Comparison of ENCODE assay signal across 28 cellular contexts in genomic region chr10:133089461-133089800, GRCh38. TPM values are rescaled to one million over a fixed set of nuclear protein-coding genes. Genes with fewer than 3 reads are reported as not detected.
A peak's percentile ranks its signal among the peaks of the same experiment; 100 is the strongest.
DNase-seq lines count a peak whose midpoint lies in the region; ATAC-seq and TF ChIP-seq lines count a peak whose summit lies in the region.
"Had no signal": no experiment of that assay in that cellular context is flagged by ENCODE, and none has a peak within 500 bp of the region (broad histone marks: within the 10 kb centered on the region; RNA-seq: fewer than 3 reads in every experiment).

No MANE protein-coding gene starts in this region.

- no peak overlapping the region for H3K27ac ChIP-seq in neural progenitor cell
- H3K27ac ChIP-seq: ascending aorta, BLaER1, foreskin keratinocyte, pancreas, PC-9, suprapubic skin, uterus had no signal

- no peaks in the 10 kb centered on the region for H3K36me3 ChIP-seq in neural progenitor cell
- H3K36me3 ChIP-seq: ascending aorta, BLaER1, pancreas, suprapubic skin, uterus had no signal

- H3K4me3 Mint-ChIP-seq in glutamatergic neuron (ENCODE audit: unreplicated experiment): peak overlapping the region; percentile 67
- H3K4me3 Mint-ChIP-seq in neural progenitor cell: peak overlapping the region; percentile 70
- H3K4me3 Mint-ChIP-seq: activated naive CD4-positive, alpha-beta T cell treated with anti-CD3 and anti-CD28 coated beads, Interleukin-2, amount 10 ng/mL, durations not matched to agents 7 days and 5 days had no signal

- H3K4me2 ChIP-seq in neural progenitor cell: no peak overlapping the region
- H3K4me2 ChIP-seq: BLaER1, PC-9 had no signal

- TF ChIP-seq CTCF in glutamatergic neuron (IDR thresholded peaks at IDR 0.05; ENCODE audit: partially characterized antibody, unreplicated experiment) (no peak), neural progenitor cell (IDR thresholded peaks at IDR 0.05) (no peak)

- H4K20me1 ChIP-seq in neural progenitor cell (ENCODE audit: low read depth): peaks cover 20% of the 10 kb centered on the region

- DNase-seq in C1 segment of cervical spinal cord (lab: John Stamatoyannopoulos, UW): peak in 13 of 14 donors; percentile 20 to 88 (median 69)
- DNase-seq in amygdala (lab: John Stamatoyannopoulos, UW): peak in 55 of 56 donors; percentile 20 to 94 (median 80)
- DNase-seq in glutamatergic neuron: peak; percentile 28
- no peak for DNase-seq in neural progenitor cell (ENCODE audit: low spot score)
- DNase-seq in CD1c-positive myeloid dendritic cell (ENCODE audit: extremely low spot score): no peak
- DNase-seq in activated CD4-positive, alpha-beta T cell treated with anti-CD3 and anti-CD28 coated beads for 1 hour: no peak
- DNase-seq in stimulated activated naive CD4-positive, alpha-beta T cell (lab: John Stamatoyannopoulos, UW): no peak
- DNase-seq: activated CD4-positive, alpha-beta T cell treated with anti-CD3 and anti-CD28 coated beads for 4 hours; activated naive CD4-positive, alpha-beta T cell treated with anti-CD3 and anti-CD28 coated beads, Interleukin-2, amount 10 ng/mL, durations not matched to agents 7 days and 5 days; activated T-cell treated with anti-CD3 and anti-CD28 coated beads, Interleukin-2, amount 50 U/mL, for 48 hours; Calu3; effector CD8-positive, alpha-beta T cell; EL; foreskin keratinocyte; HCEC 1CT; Karpas-422; kidney glomerular epithelial cell; NCI-H1694 treated with DMSO at 0.1 percent for 48 hours; NCI-H2227 treated with DMSO at 0.1 percent for 48 hours; PC-9; SIG-M5; T-helper 1 cell; uterus had no signal

- no peak overlapping the region for H3K9ac ChIP-seq in neural progenitor cell
- H3K9ac ChIP-seq: BLaER1 had no signal

- H3K36me3 Mint-ChIP-seq in glutamatergic neuron (ENCODE audit: unreplicated experiment): peaks cover 8% of the 10 kb centered on the region
- no peaks in the 10 kb centered on the region for H3K36me3 Mint-ChIP-seq in neural progenitor cell
- H3K36me3 Mint-ChIP-seq: activated naive CD4-positive, alpha-beta T cell treated with anti-CD3 and anti-CD28 coated beads, Interleukin-2, amount 10 ng/mL, durations not matched to agents 7 days and 5 days had no signal

- H3K9me3 Mint-ChIP-seq in glutamatergic neuron (ENCODE audit: unreplicated experiment) (peaks cover 7% of the 10 kb centered on the region), neural progenitor cell (peaks cover 3% of the 10 kb centered on the region)
- H3K9me3 Mint-ChIP-seq: activated naive CD4-positive, alpha-beta T cell treated with anti-CD3 and anti-CD28 coated beads, Interleukin-2, amount 10 ng/mL, durations not matched to agents 7 days and 5 days had no signal

- no peaks in the 10 kb centered on the region for H3K9me3 ChIP-seq in neural progenitor cell (ENCODE audit: low read depth)
- H3K9me3 ChIP-seq: ascending aorta, BLaER1, pancreas, suprapubic skin, uterus had no signal

- peaks cover 5% of the 10 kb centered on the region for H3K27me3 Mint-ChIP-seq in glutamatergic neuron (ENCODE audit: unreplicated experiment)
- H3K27me3 Mint-ChIP-seq in neural progenitor cell (ENCODE audit: insufficient read depth, low read depth): peaks cover 45% of the 10 kb centered on the region

- no peak for ATAC-seq in GM19463 (IDR thresholded peaks at IDR 0.05; ENCODE audit: unreplicated experiment)
- ATAC-seq: foreskin keratinocyte, pancreas had no signal

- H3K79me2 ChIP-seq in neural progenitor cell (ENCODE audit: low read depth): no peaks in the 10 kb centered on the region

- peaks cover 13% of the 10 kb centered on the region for H3K4me1 Mint-ChIP-seq in glutamatergic neuron (ENCODE audit: low read depth, unreplicated experiment)
- H3K4me1 Mint-ChIP-seq in neural progenitor cell: peaks cover 16% of the 10 kb centered on the region
- H3K4me1 Mint-ChIP-seq: activated naive CD4-positive, alpha-beta T cell treated with anti-CD3 and anti-CD28 coated beads, Interleukin-2, amount 10 ng/mL, durations not matched to agents 7 days and 5 days had no signal

- H3K27me3 ChIP-seq in neural progenitor cell: peaks cover 100% of the 10 kb centered on the region
- H3K27me3 ChIP-seq: ascending aorta, uterus had no signal

- no peak overlapping the region for H2AFZ ChIP-seq in neural progenitor cell (replicated peaks)
- H2AFZ ChIP-seq: PC-9 had no signal

- no peak overlapping the region for H3K4me3 ChIP-seq in neural progenitor cell
- H3K4me3 ChIP-seq: ascending aorta, BLaER1, pancreas, PC-9, suprapubic skin, uterus had no signal

- H3F3A ChIP-seq in neural progenitor cell (ENCODE audit: low read depth): no peaks in the 10 kb centered on the region

- peaks cover 7% of the 10 kb centered on the region for H3K4me1 ChIP-seq in neural progenitor cell
- H3K4me1 ChIP-seq: ascending aorta, foreskin keratinocyte, pancreas had no signal

- H3K27ac Mint-ChIP-seq in glutamatergic neuron (ENCODE audit: unreplicated experiment) (no peak overlapping the region), neural progenitor cell (no peak overlapping the region)
- H3K27ac Mint-ChIP-seq: activated naive CD4-positive, alpha-beta T cell treated with anti-CD3 and anti-CD28 coated beads, Interleukin-2, amount 10 ng/mL, durations not matched to agents 7 days and 5 days had no signal

RNA-seq across cellular contexts. Expression of gene ADGRA1, which starts 1.7 kb away (rescaled TPM):
- total RNA-seq in glutamatergic neuron (ENCODE audit: unreplicated experiment) (9.1 TPM), neural progenitor cell (ENCODE audit: low replicate concordance) (not detected in 2 replicates)
- total RNA-seq: ascending aorta, Calu3, foreskin keratinocyte, PC-9, suprapubic skin had no signal

Comparison
In these comparisons a context has a peak if more than half of its experiments do, and no peak if none do; other contexts are left out.
1. DNase-seq: peak in C1 segment of cervical spinal cord (13 of 14), amygdala (55 of 56) and glutamatergic neuron (single experiment); none in neural progenitor cell (single experiment), CD1c-positive myeloid dendritic cell (single experiment), activated CD4-positive, alpha-beta T cell treated with anti-CD3 and anti-CD28 coated beads for 1 hour (single experiment) and stimulated activated naive CD4-positive, alpha-beta T cell (0 of 6).
2. RNA of gene ADGRA1, which starts 1.7 kb away (total RNA-seq): 9.1 TPM in glutamatergic neuron (single experiment); not detected in neural progenitor cell; every median in the first group is over 10 times any median in the second.